In the genomic region with DNA sequence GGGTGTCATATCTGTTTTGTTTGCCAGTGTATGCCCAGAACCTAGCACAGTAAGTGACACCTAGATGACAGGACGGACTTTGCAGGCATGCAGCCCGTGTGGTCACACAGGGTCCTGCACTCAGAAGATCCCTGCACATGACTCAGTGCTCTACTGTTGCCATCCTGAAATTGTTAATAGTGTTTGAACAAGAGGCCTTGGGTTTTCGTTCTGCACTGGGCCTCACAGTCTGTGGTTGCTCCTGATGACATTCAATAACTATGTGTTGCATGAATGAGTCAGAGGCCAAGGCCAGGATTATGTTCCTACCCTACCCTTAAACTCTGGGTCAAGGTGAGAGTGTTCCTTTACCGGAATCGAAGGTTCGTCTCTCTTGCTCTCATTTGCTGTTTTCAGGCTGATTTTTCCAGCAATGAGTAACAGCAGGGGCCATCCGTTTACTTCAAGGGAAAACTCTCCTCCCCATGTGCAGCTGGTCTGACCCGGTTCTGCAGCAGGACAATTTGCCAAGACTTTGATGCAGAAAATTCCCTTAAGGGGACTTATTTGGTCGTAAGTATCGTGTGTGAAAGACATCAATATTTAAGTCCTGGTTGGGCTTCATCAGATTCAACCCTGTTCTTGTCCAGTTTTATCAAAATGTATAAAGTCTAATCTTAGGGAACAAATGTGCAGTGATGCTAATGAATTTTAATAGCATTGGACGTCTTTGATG, we compare ENCODE assay signal across 14 cellular contexts. TPM values are rescaled to one million over a fixed set of nuclear protein-coding genes. Genes with fewer than 3 reads are reported as not detected.
DNase-seq lines count a peak whose midpoint lies in the region; ATAC-seq, FAIRE-seq and TF ChIP-seq lines count a peak whose summit lies in the region.
"Had no signal": no experiment of that assay in that cellular context is flagged by ENCODE, and none has a peak within 500 bp of the region (broad histone marks: within the 10 kb centered on the region; RNA-seq: fewer than 3 reads in every experiment).

No MANE protein-coding gene starts in this region.

- no peak overlapping the region for H3K4me2 ChIP-seq in IMR-90 (ENCODE audit: low read depth, low read length)
- H3K4me2 ChIP-seq in K562 (ENCODE audit: insufficient read depth, low read length), result no peak overlapping the region

- POLR2A ChIA-PET in IMR-90 (lab: Charles Lee; ENCODE audit: unreplicated experiment), result no interaction called here
- POLR2A ChIA-PET in K562 (lab: Yijun Ruan, JAX), result interaction anchor here (0.6 kb wide), 1 partner anchor 127 kb away, joined by 4 read pairs; no protein-coding TSS in a partner anchor

- no peak overlapping the region for H4K91ac ChIP-seq in IMR-90 (ENCODE audit: insufficient read depth, low read depth, low read length)

- no peak overlapping the region for H3K9ac ChIP-seq in IMR-90 (ENCODE audit: low read depth, low read length)
- H3K9ac ChIP-seq in K562 (ENCODE audit: insufficient read depth in 1 of 2, low read depth in 2 of 2, low read length in 2 of 2), result no peak overlapping the region

- H3K27me3 ChIP-seq in IMR-90 (ENCODE audit: control insufficient read depth, insufficient read depth, low read length) (peaks cover 9% of the 10 kb centered on the region; the same call in 1 of the 2 replicates), K562 (ENCODE audit: control insufficient read depth in 2 of 2, insufficient read depth in 2 of 2, low read length in 2 of 2) (peaks cover 2 to 12% of the 10 kb centered on the region in 2 experiments; a peak in 2 of 5 replicates), upper lobe of left lung (no peaks in the 10 kb centered on the region)

- no peak overlapping the region for H2BK20ac ChIP-seq in IMR-90 (ENCODE audit: low read depth, low read length)

- H3K4me3 ChIP-seq in IMR-90 (ENCODE audit: insufficient read depth, low read depth, low read length) (no peak overlapping the region), K562 (no peak overlapping the region), upper lobe of left lung (no peak overlapping the region)
- H3K4me3 ChIP-seq: coronary artery had no signal

- H3K4me1 ChIP-seq in IMR-90 (ENCODE audit: control insufficient read depth, insufficient read depth, low read length) (no peaks in the 10 kb centered on the region), K562 (replicated peaks in 1 of 2; ENCODE audit: control insufficient read depth in 2 of 2, insufficient read depth in 2 of 2, low read length in 2 of 2) (no peaks in the 10 kb centered on the region), upper lobe of left lung (no peaks in the 10 kb centered on the region)

- in situ Hi-C loops in IMR-90 (cut with MboI; ENCODE audit: low sequenced_read_pairs) (loop anchor here (5.0 to 25.0 kb wide), 2 partner anchors 93 to 208 kb away; no protein-coding TSS in a partner anchor), K562 (cut with MboI) (loop anchor here (5.0 kb wide), 1 partner anchor 93 kb away; no protein-coding TSS in a partner anchor)

- H2BK15ac ChIP-seq in IMR-90 (ENCODE audit: low read depth, low read length), result no peak overlapping the region

- TF ChIP-seq RAD21 in IMR-90 (IDR thresholded peaks at IDR 0.05; ENCODE audit: low read length) (no peak), K562 (CRISPR knock-in tag; conservative IDR thresholded peaks at IDR 0.05 in 1 of 2, IDR thresholded peaks at IDR 0.05 in 1 of 2) (no peak)

- no peak overlapping the region for H3K14ac ChIP-seq in IMR-90 (replicated peaks; ENCODE audit: low read depth, low read length)

- CTCF ChIA-PET in IMR-90 (lab: Yijun Ruan, JAX) (interaction anchor here (0.6 to 3.2 kb wide), 3 partner anchors 92 to 111 kb away, joined by 3 to 17 read pairs (median 3); no protein-coding TSS in a partner anchor), K562 (lab: Yijun Ruan, JAX; ENCODE audit: low intra/inter-chr PET ratio) (no interaction called here)

- no peaks in the 10 kb centered on the region for H3K36me3 ChIP-seq in IMR-90 (ENCODE audit: control insufficient read depth, insufficient read depth, low read length)
- no peaks in the 10 kb centered on the region for H3K36me3 ChIP-seq in K562 (ENCODE audit: control insufficient read depth, insufficient read depth, low read length)
- H3K36me3 ChIP-seq in upper lobe of left lung, result no peaks in the 10 kb centered on the region

- no peak overlapping the region for H3K18ac ChIP-seq in IMR-90 (ENCODE audit: low read depth, low read length)

- BruUV-seq in IMR-90 (replicated peaks; lab: Mats Ljungman, UMichigan) (no TSS peak), K562 (replicated peaks; lab: Mats Ljungman, UMichigan) (no TSS peak)

- dilution Hi-C loops in IMR-90 (cut with HindIII; ENCODE audit: low sequenced_read_pairs, unreplicated experiment), result loop anchor here (25.0 kb wide), 1 partner anchor 108 kb away; no protein-coding TSS in a partner anchor

- no peak overlapping the region for H4K5ac ChIP-seq in IMR-90 (ENCODE audit: low read depth, low read length)

- no peak overlapping the region for H2BK120ac ChIP-seq in IMR-90 (ENCODE audit: low read depth, low read length)

- H3K9me3 ChIP-seq in IMR-90 (ENCODE audit: control insufficient read depth, insufficient read depth, low read length) (no peaks in the 10 kb centered on the region), K562 (replicated peaks; ENCODE audit: control insufficient read depth, insufficient read depth, low read depth, low read length) (no peaks in the 10 kb centered on the region), upper lobe of left lung (no peaks in the 10 kb centered on the region)

- H3K27ac ChIP-seq in IMR-90 (ENCODE audit: insufficient read depth, low read length), result no peak overlapping the region
- H3K27ac ChIP-seq in K562 (ENCODE audit: extremely low read depth, low read depth, low read length), result no peak overlapping the region
- H3K27ac ChIP-seq in upper lobe of left lung, result no peak overlapping the region
- H3K27ac ChIP-seq: 22Rv1, coronary artery, VCaP had no signal

- no peaks in the 10 kb centered on the region for H3K79me2 ChIP-seq in K562 (ENCODE audit: control insufficient read depth, insufficient read depth, low read length)

- WGBS in IMR-90 (ENCODE audit: extremely low coverage in 2 of 2, insufficient read length in 1 of 2), 2 experiments, result 56% methylated on average over 3 of the region's 11 CpGs; no CpG with 5 or more reads in 1 of the 2 experiments
- WGBS in K562 (ENCODE audit: insufficient coverage, low coverage, missing lambda C conversion rate), result 9% methylated on average over 11 of the region's 11 CpGs
- 71 to 79% methylated on average over 11 of the region's 11 CpGs for WGBS in upper lobe of left lung, 2 donors

- TF ChIP-seq EP300 in K562 (IDR thresholded peaks at IDR 0.05; ENCODE audit: low read length) (no peak), upper lobe of left lung (IDR thresholded peaks at IDR 0.05) (no peak)

- H3K79me1 ChIP-seq in IMR-90 (ENCODE audit: low read depth in 1 of 2, low read length in 2 of 2), result no peaks in the 10 kb centered on the region

- ATAC-seq in IMR-90 (ENCODE audit: low read depth), result peak; percentile 50
- ATAC-seq in K562, result peak; percentile 82
- no peak for ATAC-seq in upper lobe of left lung (ENCODE audit: low FRiP score in 2 of 2)
- ATAC-seq in HG02970 (IDR thresholded peaks at IDR 0.05; ENCODE audit: low FRiP score, unreplicated experiment), result no peak
- ATAC-seq: sciatic nerve had no signal

- H3K23ac ChIP-seq in IMR-90 (ENCODE audit: low read depth, low read length), result no peak overlapping the region

- H2AK5ac ChIP-seq in IMR-90 (ENCODE audit: low read depth, low read length), result no peak overlapping the region

- H4K8ac ChIP-seq in IMR-90 (ENCODE audit: low read depth in 2 of 2, low read length in 2 of 2), result no peak overlapping the region

- H4K20me1 ChIP-seq in IMR-90 (ENCODE audit: insufficient read depth, low read length) (no peaks in the 10 kb centered on the region), K562 (replicated peaks; ENCODE audit: control insufficient read depth, insufficient read depth, low read length) (no peaks in the 10 kb centered on the region)

- H3K4ac ChIP-seq in IMR-90 (ENCODE audit: low read depth, low read length), result no peak overlapping the region

- no peak overlapping the region for H2AK9ac ChIP-seq in IMR-90 (replicated peaks; ENCODE audit: low read depth, low read length, poor library complexity)

- TF ChIP-seq POLR2A in IMR-90 (IDR thresholded peaks at IDR 0.05; ENCODE audit: low read depth, low read length) (no peak), K562 (conservative IDR thresholded peaks at IDR 0.05) (no peak), upper lobe of left lung (IDR thresholded peaks at IDR 0.05) (no peak)

- peaks cover 5% of the 10 kb centered on the region; the same call in 1 of the 2 replicates for H3K9me1 ChIP-seq in IMR-90 (ENCODE audit: insufficient read depth, low read length)
- H3K9me1 ChIP-seq in K562 (ENCODE audit: control insufficient read depth, insufficient read depth, low read length), result no peaks in the 10 kb centered on the region

- H2BK5ac ChIP-seq in IMR-90 (ENCODE audit: low read depth, low read length, poor library complexity, severe bottlenecking), result no peak overlapping the region

- H3K56ac ChIP-seq in IMR-90 (ENCODE audit: extremely low read depth, insufficient read depth, low read length), result no peak overlapping the region

- no peak for FAIRE-seq in K562 (lab: Jason Lieb, UNC)

- intact Hi-C loops in IMR-90 (cut with micrococcal nuclease), result loop anchor here (5.0 kb wide), 3 partner anchors 48 to 618 kb away; no protein-coding TSS in a partner anchor
- intact Hi-C loops in K562 (cut with micrococcal nuclease), result loop anchor here (5.0 to 10.0 kb wide), 2 partner anchors 230 to 253 kb away; no protein-coding TSS in a partner anchor

- DNase-seq in DMS53 (lab: John Stamatoyannopoulos, UW) (peak; percentile 57), DMS53 treated with DMSO at 0.1 percent for 48 hours (lab: John Stamatoyannopoulos, UW; ENCODE audit: unreplicated experiment) (no peak), IMR-90 (peak; percentile 3), K562 (ENCODE audit: extremely low read depth in 1 of 4, low spot score in 3 of 4) (no peak), renal cortical epithelial cell (ENCODE audit: low read depth) (peak; percentile 81), upper lobe of left lung (no peak), D341Med (ENCODE audit: low spot score) (no peak)
- DNase-seq: head of caudate nucleus, NCI-H1092 had no signal

- no peak overlapping the region for H2AFZ ChIP-seq in IMR-90 (replicated peaks; ENCODE audit: low read length, poor library complexity)
- H2AFZ ChIP-seq in K562 (ENCODE audit: low read depth, low read length), result no peak overlapping the region

- TF ChIP-seq CTCF in IMR-90 (conservative IDR thresholded peaks at IDR 0.05; ENCODE audit: low read depth, low read length) (no peak), K562 (IDR thresholded peaks at IDR 0.05 in 2 of 3, conservative IDR thresholded peaks at IDR 0.05 in 1 of 3; ENCODE audit: insufficient read depth in 2 of 3, low read depth in 1 of 3, low read length in 3 of 3) (peak in 2 of 3 experiments; percentile 31 to 58; a peak in 2 of 6 replicates), upper lobe of left lung (IDR thresholded peaks at IDR 0.05) (no peak)

RNA-seq across cellular contexts. Expression of a gene that starts 13.0 kb away (rescaled TPM):
- total RNA-seq in IMR-90 (2012; rRNA removed) (14.9 and 83.9 TPM in 2 replicates), K562 (2014; rRNA removed) (58.8 and 103 TPM in 2 replicates), K562 (2014; rRNA removed; fragmentation: Illumina TruSeq; extraction: Trizol) (143 and 183 TPM in 2 replicates), K562 (2015; rRNA removed; fragmentation: Illumina TruSeq; extraction: Trizol) (107 and 122 TPM in 2 replicates), K562 (2021) (53.1 and 60.1 TPM in 2 replicates), renal cortical epithelial cell (82.6 and 223 TPM in 2 replicates), upper lobe of left lung (10 to 100 TPM; 15.5 to 78.5 (median 23.9) TPM)
- polyA plus RNA-seq in IMR-90 (2012; rRNA removed) (62.7 and 93.2 TPM in 2 replicates), K562 (2011; rRNA removed) (40.0 and 82.4 TPM in 2 replicates), K562 (2014; fragmentation: Illumina TruSeq; extraction: Trizol) (151 and 174 TPM in 2 replicates), K562 (2014; fragmentation: Nextera tagmentation; extraction: Ambion mirVana) (100 to 1,000 TPM; 112 to 144 TPM), K562 (2014; rRNA removed) (142 and 214 TPM in 2 replicates)
- polyA plus RNA-seq in IMR-90 (2012; cell fraction: cytosol; rRNA removed), result 4.3 and 6.6 TPM in 2 replicates
- 0.66 and 6.4 TPM in 2 replicates for polyA plus RNA-seq in IMR-90 (2012; cell fraction: nucleus; rRNA removed; ENCODE audit: low replicate concordance)
- total RNA-seq in K562 (2011; cell fraction: chromatin; rRNA removed; ENCODE audit: low replicate concordance), result 2.6 and 8.7 TPM in 2 replicates
- total RNA-seq in K562 (2011; cell fraction: nucleolus; rRNA removed), result 5.1 and 7.0 TPM in 2 replicates
- total RNA-seq in K562 (2011; cell fraction: nucleoplasm; rRNA removed), result 9.4 and 11.9 TPM in 2 replicates
- 5.2 and 13.6 TPM in 2 replicates for polyA plus RNA-seq in K562 (2011; cell fraction: cytosol; rRNA removed)
- polyA plus RNA-seq in K562 (2011; cell fraction: nucleus; rRNA removed), result 4.4 and 7.0 TPM in 2 replicates
- 66.9 and 88.4 TPM in 2 replicates for polyA plus RNA-seq in K562 (2012)
- 25.9 and 29.3 TPM in 2 replicates for polyA minus RNA-seq in K562 (2011; rRNA and poly(A)+ RNA removed)
- polyA minus RNA-seq in K562 (2011; cell fraction: cytosol; rRNA and poly(A)+ RNA removed), result 7.1 and 11.0 TPM in 2 replicates
- 3.9 and 6.0 TPM in 2 replicates for polyA minus RNA-seq in K562 (2011; cell fraction: nucleus; rRNA and poly(A)+ RNA removed)

RNA-seq across cellular contexts. Expression of a gene that starts 21.1 kb away (rescaled TPM):
- not detected in 2 replicates for total RNA-seq in IMR-90 (2012; rRNA removed)
- not detected in 2 replicates for polyA plus RNA-seq in IMR-90 (2012; rRNA removed)
- polyA plus RNA-seq in IMR-90 (2012; cell fraction: cytosol; rRNA removed), result not detected in 2 replicates
- not detected in 2 replicates for polyA plus RNA-seq in IMR-90 (2012; cell fraction: nucleus; rRNA removed; ENCODE audit: low replicate concordance)
- not detected in 2 replicates for total RNA-seq in K562 (2011; cell fraction: chromatin; rRNA removed; ENCODE audit: low replicate concordance)
- not detected in 2 replicates for total RNA-seq in K562 (2011; cell fraction: nucleolus; rRNA removed)
- not detected in 2 replicates for total RNA-seq in K562 (2011; cell fraction: nucleoplasm; rRNA removed)
- not detected in 2 replicates for total RNA-seq in K562 (2014; rRNA removed)
- total RNA-seq in K562 (2014; rRNA removed; fragmentation: Illumina TruSeq; extraction: Trizol), result not detected in 2 replicates
- not detected in 2 replicates for total RNA-seq in K562 (2015; rRNA removed; fragmentation: Illumina TruSeq; extraction: Trizol)
- total RNA-seq in K562 (2021), result not detected in 2 replicates
- polyA plus RNA-seq in K562 (2011; rRNA removed), result 0.04 TPM in 1 of 2 replicates, not detected in the other
- not detected in 2 replicates for polyA plus RNA-seq in K562 (2011; cell fraction: cytosol; rRNA removed)
- not detected in 2 replicates for polyA plus RNA-seq in K562 (2011; cell fraction: nucleus; rRNA removed)
- not detected in 2 replicates for polyA plus RNA-seq in K562 (2012)
- not detected in 2 replicates for polyA plus RNA-seq in K562 (2014; fragmentation: Illumina TruSeq; extraction: Trizol)
- polyA plus RNA-seq in K562 (2014; fragmentation: Nextera tagmentation; extraction: Ambion mirVana), result not detected
- not detected in 2 replicates for polyA plus RNA-seq in K562 (2014; rRNA removed)
- polyA minus RNA-seq in K562 (2011; rRNA and poly(A)+ RNA removed), result not detected in 2 replicates
- polyA minus RNA-seq in K562 (2011; cell fraction: cytosol; rRNA and poly(A)+ RNA removed), result not detected in 2 replicates
- not detected in 2 replicates for polyA minus RNA-seq in K562 (2011; cell fraction: nucleus; rRNA and poly(A)+ RNA removed)
- 6.6 and 15.5 TPM in 2 replicates for total RNA-seq in renal cortical epithelial cell
- 10 to 100 TPM in 1 of 6 donors, 1 to 10 TPM in 1, under 1 TPM in 3, not detected in 1; 0.13 to 31.0 (median 0.61) TPM for total RNA-seq in upper lobe of left lung
- total RNA-seq: sciatic nerve had no signal

Comparison
In these comparisons a context has a peak if more than half of its experiments do, and no peak if none do; other contexts are left out.
1. DNase-seq: peak in DMS53 (single experiment), IMR-90 (single experiment) and renal cortical epithelial cell (single experiment); none in DMS53 treated with DMSO at 0.1 percent for 48 hours (single experiment), K562 (0 of 4), upper lobe of left lung (0 of 2) and D341Med (single experiment).
2. ATAC-seq: peak in IMR-90 (single experiment) and K562 (single experiment); none in upper lobe of left lung (0 of 2) and HG02970 (single experiment).
3. CTCF ChIP-seq: peak in K562 (2 of 3); none in IMR-90 (single experiment) and upper lobe of left lung (0 of 6).